In the genomic region with DNA sequence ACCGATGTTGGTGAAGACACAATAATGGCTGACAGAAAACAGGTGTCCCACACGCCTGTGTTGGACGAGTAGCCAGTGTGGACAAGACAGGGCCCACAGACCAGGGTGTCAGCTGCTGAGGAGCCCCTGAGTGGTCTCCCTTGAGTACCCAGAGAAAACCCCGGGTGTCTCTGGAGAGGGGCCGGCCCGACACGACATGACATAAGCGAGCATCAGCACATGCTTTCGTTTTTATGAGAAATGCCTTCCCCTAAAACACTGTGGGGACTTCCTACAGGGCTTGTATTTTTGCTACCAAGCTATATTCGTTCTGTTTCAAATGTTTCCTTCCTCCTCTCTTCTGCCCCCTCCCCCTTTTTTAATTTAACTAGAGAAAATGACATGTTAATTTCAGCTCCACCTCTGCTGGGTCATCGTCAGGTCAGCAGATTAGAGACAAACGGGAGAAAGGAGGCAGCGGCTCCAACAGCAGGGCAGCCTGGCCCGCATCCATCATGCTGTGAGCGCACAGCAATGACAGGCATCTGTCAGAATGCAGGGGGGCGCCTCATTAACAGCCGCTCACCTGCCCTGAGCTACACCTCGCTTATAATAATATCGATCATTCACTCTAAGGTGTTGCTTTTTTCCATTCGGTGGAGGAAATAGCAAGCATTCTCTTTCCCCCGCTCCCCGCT, we compare ENCODE assay signal across 1 cellular context.
TF ChIP-seq lines count a peak whose summit lies in the region.

No MANE protein-coding gene starts in this region.

TF ChIP-seq in GM12878, 131 proteins besides CTCF, POLR2A, EP300 and RAD21 (continued from another document):
- TF ChIP-seq, protein P1, sequence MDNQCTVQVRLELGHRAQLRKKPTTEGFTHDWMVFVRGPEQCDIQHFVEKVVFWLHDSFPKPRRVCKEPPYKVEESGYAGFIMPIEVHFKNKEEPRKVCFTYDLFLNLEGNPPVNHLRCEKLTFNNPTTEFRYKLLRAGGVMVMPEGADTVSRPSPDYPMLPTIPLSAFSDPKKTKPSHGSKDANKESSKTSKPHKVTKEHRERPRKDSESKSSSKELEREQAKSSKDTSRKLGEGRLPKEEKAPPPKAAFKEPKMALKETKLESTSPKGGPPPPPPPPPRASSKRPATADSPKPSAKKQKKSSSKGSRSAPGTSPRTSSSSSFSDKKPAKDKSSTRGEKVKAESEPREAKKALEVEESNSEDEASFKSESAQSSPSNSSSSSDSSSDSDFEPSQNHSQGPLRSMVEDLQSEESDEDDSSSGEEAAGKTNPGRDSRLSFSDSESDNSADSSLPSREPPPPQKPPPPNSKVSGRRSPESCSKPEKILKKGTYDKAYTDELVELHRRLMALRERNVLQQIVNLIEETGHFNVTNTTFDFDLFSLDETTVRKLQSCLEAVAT (IDR thresholded peaks at IDR 0.05), result no peak
- TF ChIP-seq RCOR1 (conservative IDR thresholded peaks at IDR 0.05; ENCODE audit: low read depth, low read length), result no peak
- TF ChIP-seq SP1 (IDR thresholded peaks at IDR 0.05; ENCODE audit: low read depth, low read length), result no peak
- TF ChIP-seq NFYA (IDR thresholded peaks at IDR 0.05; ENCODE audit: borderline replicate concordance, low read depth, low read length), result no peak
- TF ChIP-seq HDAC2 (IDR thresholded peaks at IDR 0.05), result no peak
- TF ChIP-seq, protein P2, sequence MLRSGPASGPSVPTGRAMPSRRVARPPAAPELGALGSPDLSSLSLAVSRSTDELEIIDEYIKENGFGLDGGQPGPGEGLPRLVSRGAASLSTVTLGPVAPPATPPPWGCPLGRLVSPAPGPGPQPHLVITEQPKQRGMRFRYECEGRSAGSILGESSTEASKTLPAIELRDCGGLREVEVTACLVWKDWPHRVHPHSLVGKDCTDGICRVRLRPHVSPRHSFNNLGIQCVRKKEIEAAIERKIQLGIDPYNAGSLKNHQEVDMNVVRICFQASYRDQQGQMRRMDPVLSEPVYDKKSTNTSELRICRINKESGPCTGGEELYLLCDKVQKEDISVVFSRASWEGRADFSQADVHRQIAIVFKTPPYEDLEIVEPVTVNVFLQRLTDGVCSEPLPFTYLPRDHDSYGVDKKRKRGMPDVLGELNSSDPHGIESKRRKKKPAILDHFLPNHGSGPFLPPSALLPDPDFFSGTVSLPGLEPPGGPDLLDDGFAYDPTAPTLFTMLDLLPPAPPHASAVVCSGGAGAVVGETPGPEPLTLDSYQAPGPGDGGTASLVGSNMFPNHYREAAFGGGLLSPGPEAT (IDR thresholded peaks at IDR 0.05; ENCODE audit: low read depth), result no peak
- no peak for TF ChIP-seq POLR2AphosphoS2 (IDR thresholded peaks at IDR 0.05; ENCODE audit: low read depth, low read length)
- TF ChIP-seq PML (IDR thresholded peaks at IDR 0.05; ENCODE audit: low read length), result no peak
- no peak for TF ChIP-seq TAF1 (IDR thresholded peaks at IDR 0.05; ENCODE audit: borderline replicate concordance, low read depth, low read length)
- TF ChIP-seq, protein P3, sequence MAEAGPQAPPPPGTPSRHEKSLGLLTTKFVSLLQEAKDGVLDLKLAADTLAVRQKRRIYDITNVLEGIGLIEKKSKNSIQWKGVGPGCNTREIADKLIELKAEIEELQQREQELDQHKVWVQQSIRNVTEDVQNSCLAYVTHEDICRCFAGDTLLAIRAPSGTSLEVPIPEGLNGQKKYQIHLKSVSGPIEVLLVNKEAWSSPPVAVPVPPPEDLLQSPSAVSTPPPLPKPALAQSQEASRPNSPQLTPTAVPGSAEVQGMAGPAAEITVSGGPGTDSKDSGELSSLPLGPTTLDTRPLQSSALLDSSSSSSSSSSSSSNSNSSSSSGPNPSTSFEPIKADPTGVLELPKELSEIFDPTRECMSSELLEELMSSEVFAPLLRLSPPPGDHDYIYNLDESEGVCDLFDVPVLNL (IDR thresholded peaks at IDR 0.05; ENCODE audit: low read depth, low read length), result no peak
- no peak for TF ChIP-seq IRF4 (IDR thresholded peaks at IDR 0.05; ENCODE audit: low read depth, low read length)
- TF ChIP-seq SUPT20H (IDR thresholded peaks at IDR 0.05; ENCODE audit: borderline replicate concordance, control insufficient read depth, low read depth, low read length), result no peak
- TF ChIP-seq, protein P4, sequence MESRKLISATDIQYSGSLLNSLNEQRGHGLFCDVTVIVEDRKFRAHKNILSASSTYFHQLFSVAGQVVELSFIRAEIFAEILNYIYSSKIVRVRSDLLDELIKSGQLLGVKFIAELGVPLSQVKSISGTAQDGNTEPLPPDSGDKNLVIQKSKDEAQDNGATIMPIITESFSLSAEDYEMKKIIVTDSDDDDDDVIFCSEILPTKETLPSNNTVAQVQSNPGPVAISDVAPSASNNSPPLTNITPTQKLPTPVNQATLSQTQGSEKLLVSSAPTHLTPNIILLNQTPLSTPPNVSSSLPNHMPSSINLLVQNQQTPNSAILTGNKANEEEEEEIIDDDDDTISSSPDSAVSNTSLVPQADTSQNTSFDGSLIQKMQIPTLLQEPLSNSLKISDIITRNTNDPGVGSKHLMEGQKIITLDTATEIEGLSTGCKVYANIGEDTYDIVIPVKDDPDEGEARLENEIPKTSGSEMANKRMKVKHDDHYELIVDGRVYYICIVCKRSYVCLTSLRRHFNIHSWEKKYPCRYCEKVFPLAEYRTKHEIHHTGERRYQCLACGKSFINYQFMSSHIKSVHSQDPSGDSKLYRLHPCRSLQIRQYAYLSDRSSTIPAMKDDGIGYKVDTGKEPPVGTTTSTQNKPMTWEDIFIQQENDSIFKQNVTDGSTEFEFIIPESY (IDR thresholded peaks at IDR 0.05), result no peak
- TF ChIP-seq CREB1 (IDR thresholded peaks at IDR 0.05; ENCODE audit: low read depth), result no peak
- TF ChIP-seq, protein P5, sequence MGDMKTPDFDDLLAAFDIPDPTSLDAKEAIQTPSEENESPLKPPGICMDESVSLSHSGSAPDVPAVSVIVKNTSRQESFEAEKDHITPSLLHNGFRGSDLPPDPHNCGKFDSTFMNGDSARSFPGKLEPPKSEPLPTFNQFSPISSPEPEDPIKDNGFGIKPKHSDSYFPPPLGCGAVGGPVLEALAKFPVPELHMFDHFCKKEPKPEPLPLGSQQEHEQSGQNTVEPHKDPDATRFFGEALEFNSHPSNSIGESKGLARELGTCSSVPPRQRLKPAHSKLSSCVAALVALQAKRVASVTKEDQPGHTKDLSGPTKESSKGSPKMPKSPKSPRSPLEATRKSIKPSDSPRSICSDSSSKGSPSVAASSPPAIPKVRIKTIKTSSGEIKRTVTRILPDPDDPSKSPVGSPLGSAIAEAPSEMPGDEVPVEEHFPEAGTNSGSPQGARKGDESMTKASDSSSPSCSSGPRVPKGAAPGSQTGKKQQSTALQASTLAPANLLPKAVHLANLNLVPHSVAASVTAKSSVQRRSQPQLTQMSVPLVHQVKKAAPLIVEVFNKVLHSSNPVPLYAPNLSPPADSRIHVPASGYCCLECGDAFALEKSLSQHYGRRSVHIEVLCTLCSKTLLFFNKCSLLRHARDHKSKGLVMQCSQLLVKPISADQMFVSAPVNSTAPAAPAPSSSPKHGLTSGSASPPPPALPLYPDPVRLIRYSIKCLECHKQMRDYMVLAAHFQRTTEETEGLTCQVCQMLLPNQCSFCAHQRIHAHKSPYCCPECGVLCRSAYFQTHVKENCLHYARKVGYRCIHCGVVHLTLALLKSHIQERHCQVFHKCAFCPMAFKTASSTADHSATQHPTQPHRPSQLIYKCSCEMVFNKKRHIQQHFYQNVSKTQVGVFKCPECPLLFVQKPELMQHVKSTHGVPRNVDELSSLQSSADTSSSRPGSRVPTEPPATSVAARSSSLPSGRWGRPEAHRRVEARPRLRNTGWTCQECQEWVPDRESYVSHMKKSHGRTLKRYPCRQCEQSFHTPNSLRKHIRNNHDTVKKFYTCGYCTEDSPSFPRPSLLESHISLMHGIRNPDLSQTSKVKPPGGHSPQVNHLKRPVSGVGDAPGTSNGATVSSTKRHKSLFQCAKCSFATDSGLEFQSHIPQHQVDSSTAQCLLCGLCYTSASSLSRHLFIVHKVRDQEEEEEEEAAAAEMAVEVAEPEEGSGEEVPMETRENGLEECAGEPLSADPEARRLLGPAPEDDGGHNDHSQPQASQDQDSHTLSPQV (IDR thresholded peaks at IDR 0.05), result no peak
- TF ChIP-seq ZSCAN29 (IDR thresholded peaks at IDR 0.05), result no peak
- no peak for TF ChIP-seq SMAD5 (IDR thresholded peaks at IDR 0.05; ENCODE audit: low read depth)
TF ChIP-seq in GM12878: peak in this region for 0.
